ENCODE assay signal across 19 cellular contexts in the genomic region with DNA sequence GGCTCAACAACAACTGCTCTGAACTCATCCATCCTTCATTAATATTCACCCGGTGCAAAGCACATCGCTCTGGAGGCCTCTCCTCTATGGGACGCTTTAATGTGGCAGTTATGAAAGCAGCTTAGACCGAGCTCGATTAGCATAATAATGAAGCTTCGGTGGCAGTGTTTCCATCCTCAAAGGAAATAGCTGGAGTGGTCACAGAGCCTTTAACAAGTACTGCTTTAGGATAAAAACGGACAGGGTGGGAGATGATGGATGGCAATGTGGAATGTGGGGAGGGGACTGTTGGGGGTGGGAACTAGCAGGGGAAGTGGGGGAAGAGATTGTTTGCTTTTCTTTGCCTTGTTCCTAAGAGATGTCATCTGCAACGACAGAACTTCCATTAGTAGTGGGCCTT.
A peak's percentile ranks its signal among the peaks of the same experiment; 100 is the strongest.
DNase-seq lines count a peak whose midpoint lies in the region; ATAC-seq and TF ChIP-seq lines count a peak whose summit lies in the region.
"Had no signal": no experiment of that assay in that cellular context is flagged by ENCODE, and none has a peak within 500 bp of the region (broad histone marks: within the 10 kb centered on the region; RNA-seq: fewer than 3 reads in every experiment).

No MANE protein-coding gene starts in this region.

- no peak for TF ChIP-seq CTCF in GM13976 (IDR thresholded peaks at IDR 0.05; ENCODE audit: borderline replicate concordance, control extremely low read depth, extremely low read depth, insufficient read depth, missing control alignments)

- no peak overlapping the region for H3K4me3 Mint-ChIP-seq in activated naive CD8-positive, alpha-beta T cell treated with anti-CD3 and anti-CD28 coated beads, Interleukin-2, amount 50 U/mL, for 24 hours
- H3K4me3 Mint-ChIP-seq: CD4-positive, alpha-beta memory T cell had no signal

- ATAC-seq in activated naive CD8-positive, alpha-beta T cell treated with anti-CD3 and anti-CD28 coated beads, Interleukin-2, amount 50 U/mL, for 24 hours = no peak
- no peak for ATAC-seq in left colon

- H3K4me1 ChIP-seq in HAP-1 = peaks cover 21% of the 10 kb centered on the region
- H3K4me1 ChIP-seq in iPS-20b (ENCODE audit: insufficient read depth, low read length) = peaks cover 31% of the 10 kb centered on the region
- H3K4me1 ChIP-seq in neuron (ENCODE audit: insufficient read depth, low read length) = peaks cover 31% of the 10 kb centered on the region
- H3K4me1 ChIP-seq: BE2C had no signal

- H3K36me3 ChIP-seq in HAP-1 (replicated peaks) (no peaks in the 10 kb centered on the region), iPS-20b (ENCODE audit: insufficient read depth, low read depth, low read length) (no peaks in the 10 kb centered on the region), neuron (ENCODE audit: insufficient read depth, low read length) (no peaks in the 10 kb centered on the region)
- H3K36me3 ChIP-seq: BE2C had no signal

- H3K9me3 Mint-ChIP-seq in activated naive CD8-positive, alpha-beta T cell treated with anti-CD3 and anti-CD28 coated beads, Interleukin-2, amount 50 U/mL, for 24 hours = no peaks in the 10 kb centered on the region

- peak overlapping the region; percentile 67 for H2AFZ ChIP-seq in neuron (ENCODE audit: low read depth, low read length)

- peaks cover under 1% of the 10 kb centered on the region for H3K27me3 Mint-ChIP-seq in activated naive CD8-positive, alpha-beta T cell treated with anti-CD3 and anti-CD28 coated beads, Interleukin-2, amount 50 U/mL, for 24 hours
- H3K27me3 Mint-ChIP-seq: CD4-positive, alpha-beta memory T cell had no signal

- intact Hi-C loops in left colon (cut with DNase I, micrococcal nuclease) = no loop called here

- H3K4me1 Mint-ChIP-seq in activated naive CD8-positive, alpha-beta T cell treated with anti-CD3 and anti-CD28 coated beads, Interleukin-2, amount 50 U/mL, for 24 hours = no peaks in the 10 kb centered on the region
- H3K4me1 Mint-ChIP-seq: CD4-positive, alpha-beta memory T cell had no signal

- no peak overlapping the region for H3K27ac ChIP-seq in iPS-20b (ENCODE audit: low read length)

- H3K36me3 Mint-ChIP-seq in activated naive CD8-positive, alpha-beta T cell treated with anti-CD3 and anti-CD28 coated beads, Interleukin-2, amount 50 U/mL, for 24 hours (ENCODE audit: low read depth) = no peaks in the 10 kb centered on the region
- H3K36me3 Mint-ChIP-seq: CD4-positive, alpha-beta memory T cell had no signal

- no peak overlapping the region for H3K27ac Mint-ChIP-seq in activated naive CD8-positive, alpha-beta T cell treated with anti-CD3 and anti-CD28 coated beads, Interleukin-2, amount 50 U/mL, for 24 hours
- H3K27ac Mint-ChIP-seq: CD4-positive, alpha-beta memory T cell had no signal

- no peak overlapping the region; the same call in 1 of the 2 replicates for H3K9ac ChIP-seq in iPS-20b (ENCODE audit: low read depth, low read length)

- in situ Hi-C loops in HAP-1 (cut with MboI; ENCODE audit: low sequenced_read_pairs) = no loop called here
- in situ Hi-C loops in GM13976 (cut with MboI; ENCODE audit: low sequenced_read_pairs, unreplicated experiment) = no loop called here

- DNase-seq in HAP-1 (ENCODE audit: low spot score in 2 of 2) (peak; percentile 84 to 99), astrocyte of the hippocampus (ENCODE audit: low read depth, low spot score) (peak; percentile 74), GM13976 (ENCODE audit: low spot score) (no peak), NCI-H2107 (lab: John Stamatoyannopoulos, UW) (no peak), left colon (no peak)
- DNase-seq in activated naive CD8-positive, alpha-beta T cell treated with anti-CD3 and anti-CD28 coated beads, Interleukin-2, amount 50 U/mL, for 24 hours = no peak
- DNase-seq: BE2C; CD4-positive, alpha-beta memory T cell; DND-41; GF-D8; NCI-H1048; NCI-H1436 treated with DMSO at 0.1 percent for 48 hours; NCI-H2029 treated with DMSO at 0.1 percent for 48 hours; NCI-H446; NCI-H748 treated with DMSO at 0.1 percent for 48 hours; RPMI8226; SIG-M5 had no signal

- H3K4me3 ChIP-seq in HAP-1 (no peak overlapping the region), iPS-20b (ENCODE audit: low read length) (peak overlapping the region; percentile 4; the same call in 1 of the 2 replicates), neuron (ENCODE audit: low read length) (no peak overlapping the region)

- H3K27me3 ChIP-seq in HAP-1 (ENCODE audit: low read depth) (no peaks in the 10 kb centered on the region), iPS-20b (ENCODE audit: insufficient read depth, low read length) (no peaks in the 10 kb centered on the region), neuron (ENCODE audit: insufficient read depth, low read length) (no peaks in the 10 kb centered on the region)
- H3K27me3 ChIP-seq: BE2C had no signal

- no peaks in the 10 kb centered on the region for H3K9me3 ChIP-seq in HAP-1
- no peaks in the 10 kb centered on the region for H3K9me3 ChIP-seq in iPS-20b (ENCODE audit: insufficient read depth, low read depth, low read length)
- no peaks in the 10 kb centered on the region for H3K9me3 ChIP-seq in neuron (ENCODE audit: low read length)
- H3K9me3 ChIP-seq: BE2C had no signal

Comparison
In these comparisons a context has a peak if more than half of its experiments do, and no peak if none do; other contexts are left out.
1. DNase-seq: peak in HAP-1 (2 of 2) and astrocyte of the hippocampus (single experiment); none in activated naive CD8-positive, alpha-beta T cell treated with anti-CD3 and anti-CD28 coated beads, Interleukin-2, amount 50 U/mL, for 24 hours (single experiment), GM13976 (single experiment), NCI-H2107 (single experiment) and left colon (0 of 2).